Comparison of ENCODE assay signal across 1 cellular context in the genomic region with DNA sequence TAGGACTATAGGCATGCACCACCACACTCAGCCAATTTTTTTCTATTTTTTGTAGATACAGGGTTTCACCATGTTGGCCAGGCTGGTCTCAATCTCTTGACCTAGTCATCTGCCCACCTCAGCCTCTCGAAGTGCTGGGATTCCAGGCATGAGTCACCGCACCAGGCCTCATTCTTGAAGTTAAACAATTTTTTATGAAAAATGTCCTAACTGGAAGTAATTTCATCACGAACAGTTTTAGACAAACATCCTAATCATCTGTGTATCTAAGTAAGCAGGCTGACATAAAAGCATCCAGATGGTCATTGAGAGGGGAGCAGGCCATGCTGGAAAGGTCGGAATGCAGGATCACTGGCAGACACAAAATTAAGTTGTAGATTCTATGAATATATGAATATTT.
TF ChIP-seq lines count a peak whose summit lies in the region.

No MANE protein-coding gene starts in this region.

TF ChIP-seq in SK-N-SH, 30 proteins besides CTCF, POLR2A, EP300 and RAD21 (continued from another document):
- TF ChIP-seq, protein P1, sequence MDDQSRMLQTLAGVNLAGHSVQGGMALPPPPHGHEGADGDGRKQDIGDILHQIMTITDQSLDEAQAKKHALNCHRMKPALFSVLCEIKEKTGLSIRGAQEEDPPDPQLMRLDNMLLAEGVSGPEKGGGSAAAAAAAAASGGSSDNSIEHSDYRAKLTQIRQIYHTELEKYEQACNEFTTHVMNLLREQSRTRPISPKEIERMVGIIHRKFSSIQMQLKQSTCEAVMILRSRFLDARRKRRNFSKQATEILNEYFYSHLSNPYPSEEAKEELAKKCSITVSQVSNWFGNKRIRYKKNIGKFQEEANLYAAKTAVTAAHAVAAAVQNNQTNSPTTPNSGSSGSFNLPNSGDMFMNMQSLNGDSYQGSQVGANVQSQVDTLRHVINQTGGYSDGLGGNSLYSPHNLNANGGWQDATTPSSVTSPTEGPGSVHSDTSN (IDR thresholded peaks at IDR 0.05) = peak; percentile 56
- TF ChIP-seq FOXM1 (IDR thresholded peaks at IDR 0.05; ENCODE audit: low read depth) = no peak
- TF ChIP-seq, protein P2, sequence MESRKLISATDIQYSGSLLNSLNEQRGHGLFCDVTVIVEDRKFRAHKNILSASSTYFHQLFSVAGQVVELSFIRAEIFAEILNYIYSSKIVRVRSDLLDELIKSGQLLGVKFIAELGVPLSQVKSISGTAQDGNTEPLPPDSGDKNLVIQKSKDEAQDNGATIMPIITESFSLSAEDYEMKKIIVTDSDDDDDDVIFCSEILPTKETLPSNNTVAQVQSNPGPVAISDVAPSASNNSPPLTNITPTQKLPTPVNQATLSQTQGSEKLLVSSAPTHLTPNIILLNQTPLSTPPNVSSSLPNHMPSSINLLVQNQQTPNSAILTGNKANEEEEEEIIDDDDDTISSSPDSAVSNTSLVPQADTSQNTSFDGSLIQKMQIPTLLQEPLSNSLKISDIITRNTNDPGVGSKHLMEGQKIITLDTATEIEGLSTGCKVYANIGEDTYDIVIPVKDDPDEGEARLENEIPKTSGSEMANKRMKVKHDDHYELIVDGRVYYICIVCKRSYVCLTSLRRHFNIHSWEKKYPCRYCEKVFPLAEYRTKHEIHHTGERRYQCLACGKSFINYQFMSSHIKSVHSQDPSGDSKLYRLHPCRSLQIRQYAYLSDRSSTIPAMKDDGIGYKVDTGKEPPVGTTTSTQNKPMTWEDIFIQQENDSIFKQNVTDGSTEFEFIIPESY (IDR thresholded peaks at IDR 0.05; ENCODE audit: borderline replicate concordance, low read depth) = no peak
- no peak for TF ChIP-seq RFX5 (IDR thresholded peaks at IDR 0.05; ENCODE audit: low read length)
- no peak for TF ChIP-seq SMC3 (IDR thresholded peaks at IDR 0.05; ENCODE audit: low read depth, low read length)
- TF ChIP-seq CHD2 (IDR thresholded peaks at IDR 0.05; ENCODE audit: low read length, partially characterized antibody) = no peak
- TF ChIP-seq, protein P3, sequence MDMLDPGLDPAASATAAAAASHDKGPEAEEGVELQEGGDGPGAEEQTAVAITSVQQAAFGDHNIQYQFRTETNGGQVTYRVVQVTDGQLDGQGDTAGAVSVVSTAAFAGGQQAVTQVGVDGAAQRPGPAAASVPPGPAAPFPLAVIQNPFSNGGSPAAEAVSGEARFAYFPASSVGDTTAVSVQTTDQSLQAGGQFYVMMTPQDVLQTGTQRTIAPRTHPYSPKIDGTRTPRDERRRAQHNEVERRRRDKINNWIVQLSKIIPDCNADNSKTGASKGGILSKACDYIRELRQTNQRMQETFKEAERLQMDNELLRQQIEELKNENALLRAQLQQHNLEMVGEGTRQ (IDR thresholded peaks at IDR 0.05; ENCODE audit: borderline replicate concordance, low read depth, low read length) = no peak
- no peak for TF ChIP-seq MXI1 (IDR thresholded peaks at IDR 0.05; ENCODE audit: low read depth, low read length)
- TF ChIP-seq, protein P4, sequence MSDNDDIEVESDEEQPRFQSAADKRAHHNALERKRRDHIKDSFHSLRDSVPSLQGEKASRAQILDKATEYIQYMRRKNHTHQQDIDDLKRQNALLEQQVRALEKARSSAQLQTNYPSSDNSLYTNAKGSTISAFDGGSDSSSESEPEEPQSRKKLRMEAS (IDR thresholded peaks at IDR 0.05; ENCODE audit: low read depth) = peak; percentile 45; the same call in 1 of the 2 replicates
- TF ChIP-seq ELF1 (IDR thresholded peaks at IDR 0.05) = no peak
- TF ChIP-seq TEAD4 (IDR thresholded peaks at IDR 0.05; ENCODE audit: borderline replicate concordance, insufficient read depth) = no peak; the same call in 1 of the 2 replicates
- TF ChIP-seq FOXJ3 (CRISPR knock-in tag; IDR thresholded peaks at IDR 0.05) = no peak
- TF ChIP-seq, protein P5, sequence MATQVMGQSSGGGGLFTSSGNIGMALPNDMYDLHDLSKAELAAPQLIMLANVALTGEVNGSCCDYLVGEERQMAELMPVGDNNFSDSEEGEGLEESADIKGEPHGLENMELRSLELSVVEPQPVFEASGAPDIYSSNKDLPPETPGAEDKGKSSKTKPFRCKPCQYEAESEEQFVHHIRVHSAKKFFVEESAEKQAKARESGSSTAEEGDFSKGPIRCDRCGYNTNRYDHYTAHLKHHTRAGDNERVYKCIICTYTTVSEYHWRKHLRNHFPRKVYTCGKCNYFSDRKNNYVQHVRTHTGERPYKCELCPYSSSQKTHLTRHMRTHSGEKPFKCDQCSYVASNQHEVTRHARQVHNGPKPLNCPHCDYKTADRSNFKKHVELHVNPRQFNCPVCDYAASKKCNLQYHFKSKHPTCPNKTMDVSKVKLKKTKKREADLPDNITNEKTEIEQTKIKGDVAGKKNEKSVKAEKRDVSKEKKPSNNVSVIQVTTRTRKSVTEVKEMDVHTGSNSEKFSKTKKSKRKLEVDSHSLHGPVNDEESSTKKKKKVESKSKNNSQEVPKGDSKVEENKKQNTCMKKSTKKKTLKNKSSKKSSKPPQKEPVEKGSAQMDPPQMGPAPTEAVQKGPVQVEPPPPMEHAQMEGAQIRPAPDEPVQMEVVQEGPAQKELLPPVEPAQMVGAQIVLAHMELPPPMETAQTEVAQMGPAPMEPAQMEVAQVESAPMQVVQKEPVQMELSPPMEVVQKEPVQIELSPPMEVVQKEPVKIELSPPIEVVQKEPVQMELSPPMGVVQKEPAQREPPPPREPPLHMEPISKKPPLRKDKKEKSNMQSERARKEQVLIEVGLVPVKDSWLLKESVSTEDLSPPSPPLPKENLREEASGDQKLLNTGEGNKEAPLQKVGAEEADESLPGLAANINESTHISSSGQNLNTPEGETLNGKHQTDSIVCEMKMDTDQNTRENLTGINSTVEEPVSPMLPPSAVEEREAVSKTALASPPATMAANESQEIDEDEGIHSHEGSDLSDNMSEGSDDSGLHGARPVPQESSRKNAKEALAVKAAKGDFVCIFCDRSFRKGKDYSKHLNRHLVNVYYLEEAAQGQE (IDR thresholded peaks at IDR 0.05; ENCODE audit: low read depth, low read length) = no peak
- no peak for TF ChIP-seq MEF2A (IDR thresholded peaks at IDR 0.05; ENCODE audit: borderline replicate concordance, low read depth)
- TF ChIP-seq RCOR1 (IDR thresholded peaks at IDR 0.05; ENCODE audit: low read length) = no peak
- TF ChIP-seq NRF1 (IDR thresholded peaks at IDR 0.05; ENCODE audit: low read depth, low read length) = no peak
- TF ChIP-seq EZH2phosphoT487 (IDR thresholded peaks at IDR 0.05; ENCODE audit: borderline replicate concordance, low read depth) = no peak
- peak; percentile 83 for TF ChIP-seq FOSL2 (IDR thresholded peaks at IDR 0.05; ENCODE audit: borderline replicate concordance, low read depth)
- no peak for TF ChIP-seq YY1 (IDR thresholded peaks at IDR 0.05; ENCODE audit: low read depth)
- no peak for TF ChIP-seq RXRA (IDR thresholded peaks at IDR 0.05; ENCODE audit: borderline replicate concordance, low read depth)
